In the genomic region with DNA sequence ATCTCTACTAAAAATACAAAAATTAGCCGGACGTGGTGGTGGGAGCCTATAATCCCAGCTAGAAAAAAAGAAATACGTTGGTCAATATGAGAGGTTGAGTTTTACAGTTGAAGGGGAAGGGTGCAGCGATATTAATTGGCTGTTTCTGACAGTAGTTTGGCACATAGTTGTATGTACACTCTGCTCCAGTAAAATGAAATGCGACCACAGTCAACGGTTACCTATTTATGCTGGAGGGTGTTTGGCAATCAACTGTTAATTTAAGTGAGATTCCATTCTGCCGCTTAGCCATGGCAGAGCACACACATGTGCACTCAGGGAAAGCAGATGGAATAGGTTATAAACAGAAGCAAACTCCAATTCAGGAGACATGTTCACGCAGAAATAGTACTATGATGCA, we compare ENCODE assay signal across 2 cellular contexts.
TF ChIP-seq lines count a peak whose summit lies in the region.

No MANE protein-coding gene starts in this region.

TF ChIP-seq in IMR-90, 13 proteins besides CTCF, POLR2A, EP300 and RAD21:
- TF ChIP-seq MXI1 (IDR thresholded peaks at IDR 0.05; ENCODE audit: borderline replicate concordance, low read depth, low read length) (no peak), CEBPB (IDR thresholded peaks at IDR 0.05; ENCODE audit: low read depth, low read length) (0 out of 2 replicates have a peak, but pooled peaks have one; percentile 31), CHD1 (IDR thresholded peaks at IDR 0.05; ENCODE audit: low read depth, low read length) (no peak), FOS (IDR thresholded peaks at IDR 0.05; ENCODE audit: low read depth, low read length) (no peak), SMC3 (IDR thresholded peaks at IDR 0.05; ENCODE audit: low read depth, low read length) (no peak)
- TF ChIP-seq, protein P1, sequence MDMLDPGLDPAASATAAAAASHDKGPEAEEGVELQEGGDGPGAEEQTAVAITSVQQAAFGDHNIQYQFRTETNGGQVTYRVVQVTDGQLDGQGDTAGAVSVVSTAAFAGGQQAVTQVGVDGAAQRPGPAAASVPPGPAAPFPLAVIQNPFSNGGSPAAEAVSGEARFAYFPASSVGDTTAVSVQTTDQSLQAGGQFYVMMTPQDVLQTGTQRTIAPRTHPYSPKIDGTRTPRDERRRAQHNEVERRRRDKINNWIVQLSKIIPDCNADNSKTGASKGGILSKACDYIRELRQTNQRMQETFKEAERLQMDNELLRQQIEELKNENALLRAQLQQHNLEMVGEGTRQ (IDR thresholded peaks at IDR 0.05; ENCODE audit: low read depth, low read length), result no peak
- TF ChIP-seq, protein P2, sequence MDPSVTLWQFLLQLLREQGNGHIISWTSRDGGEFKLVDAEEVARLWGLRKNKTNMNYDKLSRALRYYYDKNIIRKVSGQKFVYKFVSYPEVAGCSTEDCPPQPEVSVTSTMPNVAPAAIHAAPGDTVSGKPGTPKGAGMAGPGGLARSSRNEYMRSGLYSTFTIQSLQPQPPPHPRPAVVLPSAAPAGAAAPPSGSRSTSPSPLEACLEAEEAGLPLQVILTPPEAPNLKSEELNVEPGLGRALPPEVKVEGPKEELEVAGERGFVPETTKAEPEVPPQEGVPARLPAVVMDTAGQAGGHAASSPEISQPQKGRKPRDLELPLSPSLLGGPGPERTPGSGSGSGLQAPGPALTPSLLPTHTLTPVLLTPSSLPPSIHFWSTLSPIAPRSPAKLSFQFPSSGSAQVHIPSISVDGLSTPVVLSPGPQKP (IDR thresholded peaks at IDR 0.05; ENCODE audit: borderline replicate concordance, low read depth, low read length), result no peak

TF ChIP-seq in GM12878, 131 proteins besides CTCF, POLR2A, EP300 and RAD21:
- TF ChIP-seq, protein P3, sequence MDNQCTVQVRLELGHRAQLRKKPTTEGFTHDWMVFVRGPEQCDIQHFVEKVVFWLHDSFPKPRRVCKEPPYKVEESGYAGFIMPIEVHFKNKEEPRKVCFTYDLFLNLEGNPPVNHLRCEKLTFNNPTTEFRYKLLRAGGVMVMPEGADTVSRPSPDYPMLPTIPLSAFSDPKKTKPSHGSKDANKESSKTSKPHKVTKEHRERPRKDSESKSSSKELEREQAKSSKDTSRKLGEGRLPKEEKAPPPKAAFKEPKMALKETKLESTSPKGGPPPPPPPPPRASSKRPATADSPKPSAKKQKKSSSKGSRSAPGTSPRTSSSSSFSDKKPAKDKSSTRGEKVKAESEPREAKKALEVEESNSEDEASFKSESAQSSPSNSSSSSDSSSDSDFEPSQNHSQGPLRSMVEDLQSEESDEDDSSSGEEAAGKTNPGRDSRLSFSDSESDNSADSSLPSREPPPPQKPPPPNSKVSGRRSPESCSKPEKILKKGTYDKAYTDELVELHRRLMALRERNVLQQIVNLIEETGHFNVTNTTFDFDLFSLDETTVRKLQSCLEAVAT (IDR thresholded peaks at IDR 0.05), result peak; percentile 76; the same call in 1 of the 2 replicates
- no peak for TF ChIP-seq SMAD5 (IDR thresholded peaks at IDR 0.05; ENCODE audit: low read depth)
- no peak for TF ChIP-seq FOXM1 (IDR thresholded peaks at IDR 0.05; ENCODE audit: low read depth, low read length)
